In genomic region chr17:1743094-1743452, GRCh38 we compare ENCODE assay signal across 20 cellular contexts. TPM values are rescaled to one million over a fixed set of nuclear protein-coding genes. Genes with fewer than 3 reads are reported as not detected.
DNase-seq lines count a peak whose midpoint lies in the region; ATAC-seq and TF ChIP-seq lines count a peak whose summit lies in the region.
"Had no signal": no experiment of that assay in that cellular context is flagged by ENCODE, and none has a peak within 500 bp of the region (broad histone marks: within the 10 kb centered on the region; RNA-seq: fewer than 3 reads in every experiment).

No MANE protein-coding gene starts in this region.

- no peaks in the 10 kb centered on the region for H3K36me3 Mint-ChIP-seq in progenitor cell of endocrine pancreas (ENCODE audit: insufficient read depth)
- H3K36me3 Mint-ChIP-seq: IgD-negative memory B cell had no signal

- ATAC-seq in Right ventricle myocardium inferior (no peak), left lobe of liver (peak; percentile 15), GM18868 (IDR thresholded peaks at IDR 0.05; ENCODE audit: unreplicated experiment) (no peak)
- ATAC-seq: CD8-positive, alpha-beta T cell had no signal

- no peak for DNase-seq in cardiac muscle cell (ENCODE audit: low read depth in 1 of 2, low spot score in 1 of 2)
- no peak for DNase-seq in Right ventricle myocardium inferior (ENCODE audit: missing footprints)
- no peak for DNase-seq in left lobe of liver (ENCODE audit: low spot score)
- no peak for DNase-seq in progenitor cell of endocrine pancreas (ENCODE audit: low spot score, unreplicated experiment)
- DNase-seq in MV-4-11 (lab: John Stamatoyannopoulos, UW) = no peak
- DNase-seq in pons (ENCODE audit: low spot score) = no peak
- no peak for DNase-seq in SHP77 (lab: John Stamatoyannopoulos, UW)
- DNase-seq: CD8-positive, alpha-beta T cell; DMS79; H9; Kasumi-1; MM.1S; NCI-H1105; NCI-H1694 treated with DMSO at 0.1 percent for 48 hours; NCI-H2107; NCI-H2227 treated with DMSO at 0.1 percent for 48 hours; NCI-H526 had no signal

- intact Hi-C loops in Right ventricle myocardium inferior (cut with DNase I) = no loop called here

- H3K27ac Mint-ChIP-seq in progenitor cell of endocrine pancreas = no peak overlapping the region
- H3K27ac Mint-ChIP-seq: CD8-positive, alpha-beta T cell; H9 had no signal

- no peaks in the 10 kb centered on the region for H3K27me3 ChIP-seq in cardiac muscle cell
- H3K27me3 ChIP-seq: BLaER1 had no signal

- no peaks in the 10 kb centered on the region for H3K9me3 Mint-ChIP-seq in progenitor cell of endocrine pancreas (ENCODE audit: low read depth)
- H3K9me3 Mint-ChIP-seq: CD8-positive, alpha-beta T cell; IgD-negative memory B cell had no signal

- H3K4me1 ChIP-seq in cardiac muscle cell (ENCODE audit: low read depth) = no peaks in the 10 kb centered on the region

- no peak overlapping the region for H3K4me3 ChIP-seq in cardiac muscle cell
- H3K4me3 ChIP-seq: BLaER1 had no signal

- H3K27me3 Mint-ChIP-seq in progenitor cell of endocrine pancreas = no peaks in the 10 kb centered on the region

- peaks cover 15% of the 10 kb centered on the region for H3K4me1 Mint-ChIP-seq in progenitor cell of endocrine pancreas (ENCODE audit: low read depth)
- H3K4me1 Mint-ChIP-seq: IgD-negative memory B cell had no signal

- TF ChIP-seq CTCF in cardiac muscle cell (IDR thresholded peaks at IDR 0.05; ENCODE audit: low read depth, low read length) (no peak), progenitor cell of endocrine pancreas (IDR thresholded peaks at IDR 0.05; ENCODE audit: unreplicated experiment) (no peak)

- peak overlapping the region; percentile 61 for H3K4me3 Mint-ChIP-seq in progenitor cell of endocrine pancreas (ENCODE audit: low read depth)
- H3K4me3 Mint-ChIP-seq: CD8-positive, alpha-beta T cell; H9; IgD-negative memory B cell had no signal

- H3K36me3 ChIP-seq in cardiac muscle cell = no peaks in the 10 kb centered on the region

- peak overlapping the region; percentile 34 for H3K27ac ChIP-seq in cardiac muscle cell
- H3K27ac ChIP-seq: BLaER1 had no signal

- no peaks in the 10 kb centered on the region for H3K9me3 ChIP-seq in cardiac muscle cell (ENCODE audit: low read depth)
- H3K9me3 ChIP-seq: BLaER1 had no signal

RNA-seq across cellular contexts. Expression of gene SERPINF2, which starts 0.4 kb away (rescaled TPM):
- total RNA-seq in cardiac muscle cell = 2.2 TPM in 1 of 2 replicates, not detected in the other
- polyA plus RNA-seq in cardiac muscle cell = not detected in 2 replicates
- total RNA-seq in Right ventricle myocardium inferior = 0.73 TPM
- 1,138 TPM for total RNA-seq in left lobe of liver
- total RNA-seq in progenitor cell of endocrine pancreas = 68.6 and 74.5 TPM in 2 replicates

RNA-seq across cellular contexts. Expression of gene WDR81, which starts 18.6 kb away (rescaled TPM):
- total RNA-seq in cardiac muscle cell = 14.2 and 23.1 TPM in 2 replicates
- polyA plus RNA-seq in cardiac muscle cell = 7.4 and 9.5 TPM in 2 replicates
- total RNA-seq in Right ventricle myocardium inferior = 10.4 TPM
- total RNA-seq in left lobe of liver = 27.0 TPM
- total RNA-seq in progenitor cell of endocrine pancreas = 22.1 and 22.4 TPM in 2 replicates

RNA-seq across cellular contexts. Expression of gene SERPINF1, which starts 18.8 kb away (rescaled TPM):
- 102 and 134 TPM in 2 replicates for total RNA-seq in cardiac muscle cell
- 73.1 and 109 TPM in 2 replicates for polyA plus RNA-seq in cardiac muscle cell
- total RNA-seq in Right ventricle myocardium inferior = 198 TPM
- total RNA-seq in left lobe of liver = 1,041 TPM
- total RNA-seq in progenitor cell of endocrine pancreas = 163 and 169 TPM in 2 replicates

RNA-seq across cellular contexts. Expression of gene TLCD2, which starts 32.9 kb away (rescaled TPM):
- total RNA-seq in cardiac muscle cell (2.1 and 3.1 TPM in 2 replicates), Right ventricle myocardium inferior (2.4 TPM), left lobe of liver (4.2 TPM), progenitor cell of endocrine pancreas (2.7 and 2.9 TPM in 2 replicates)
- 0.89 and 1.4 TPM in 2 replicates for polyA plus RNA-seq in cardiac muscle cell
- polyA plus RNA-seq: IgD-negative memory B cell had no signal

RNA-seq across cellular contexts. Expression of gene PRPF8, which starts 58.4 kb away (rescaled TPM):
- total RNA-seq in cardiac muscle cell = 118 and 137 TPM in 2 replicates
- polyA plus RNA-seq in cardiac muscle cell = 170 and 182 TPM in 2 replicates
- 120 TPM for total RNA-seq in Right ventricle myocardium inferior
- 97.8 TPM for total RNA-seq in left lobe of liver
- total RNA-seq in progenitor cell of endocrine pancreas = 367 and 378 TPM in 2 replicates

Comparison
In these comparisons a context has a peak if more than half of its experiments do, and no peak if none do; other contexts are left out.
1. RNA of gene SERPINF2, which starts 0.4 kb away (total RNA-seq): 1,138 TPM in left lobe of liver (single experiment) and 68.6 to 74.5 TPM in progenitor cell of endocrine pancreas; 2.2 TPM in cardiac muscle cell and 0.73 TPM in Right ventricle myocardium inferior (single experiment); every median in the first group is over 10 times any median in the second.